Comparison of ENCODE assay signal across 8 cellular contexts in genomic region chr3:33980252-33980651, GRCh38.
DNase-seq lines count a peak whose midpoint lies in the region; ATAC-seq and TF ChIP-seq lines count a peak whose summit lies in the region.

No MANE protein-coding gene starts in this region.

- peak; percentile 30 for DNase-seq in Calu3
- peak; percentile 58 for DNase-seq in HT-29 (ENCODE audit: low spot score)
- DNase-seq in adipocyte (ENCODE audit: low read depth) = peak; percentile 74
- no peak for DNase-seq in left lung
- no peak for DNase-seq in BE2C
- no peak for DNase-seq in retina
- DNase-seq in testis = no peak

- H3K27me3 ChIP-seq in adipocyte (replicated peaks; ENCODE audit: control insufficient read depth, insufficient read depth, low read length) (no peaks in the 10 kb centered on the region), left lung (no peaks in the 10 kb centered on the region), BE2C (no peaks in the 10 kb centered on the region), testis (no peaks in the 10 kb centered on the region)

- BruUV-seq in Calu3 (replicated peaks; lab: Mats Ljungman, UMichigan) = no TSS peak

- TF ChIP-seq CTCF in Calu3 (IDR thresholded peaks at IDR 0.05; ENCODE audit: unreplicated experiment) (peak; percentile 19), left lung (IDR thresholded peaks at IDR 0.05) (peak; percentile 15 to 32), BE2C (IDR thresholded peaks at IDR 0.05; ENCODE audit: low read depth, low read length) (no peak), testis (IDR thresholded peaks at IDR 0.05) (no peak)

- TF ChIP-seq POLR2A in testis (IDR thresholded peaks at IDR 0.05) = no peak

- 43 to 53% methylated on average over 3 of the region's 3 CpGs for WGBS in testis, 2 donors

- H3K27ac Mint-ChIP-seq in Calu3 (ENCODE audit: unreplicated experiment) = no peak overlapping the region

- CTCF ChIA-PET in Calu3 (lab: Charles Lee) = interaction anchor here (0.7 to 1.7 kb wide), 7 partner anchors 32 to 706 kb away, joined by 3 to 18 read pairs (median 4); no protein-coding TSS in a partner anchor

- H3K9ac ChIP-seq in adipocyte (ENCODE audit: low read length) = no peak overlapping the region

- no peak overlapping the region for H3K4me3 Mint-ChIP-seq in Calu3 (ENCODE audit: low read depth, unreplicated experiment)

- no peaks in the 10 kb centered on the region for H3K36me3 Mint-ChIP-seq in Calu3 (ENCODE audit: insufficient read depth, unreplicated experiment)

- H3K9me3 Mint-ChIP-seq in Calu3 (ENCODE audit: low read depth, unreplicated experiment) = no peaks in the 10 kb centered on the region

- H3K27ac ChIP-seq in left lung (no peak overlapping the region), testis (no peak overlapping the region)

- no peaks in the 10 kb centered on the region for H3K9me3 ChIP-seq in adipocyte (ENCODE audit: control insufficient read depth, low read length)
- no peaks in the 10 kb centered on the region for H3K9me3 ChIP-seq in left lung
- H3K9me3 ChIP-seq in BE2C = no peaks in the 10 kb centered on the region
- no peaks in the 10 kb centered on the region for H3K9me3 ChIP-seq in testis

- intact Hi-C loops in Calu3 (cut with micrococcal nuclease; ENCODE audit: unreplicated experiment) = loop anchor here (1.0 to 10.0 kb wide), 4 partner anchors 127 to 704 kb away; no protein-coding TSS in a partner anchor
- intact Hi-C loops in left lung (cut with DNase I) = no loop called here
- intact Hi-C loops in testis (cut with DNase I; ENCODE audit: low total_unique reads) = no loop called here

- peak; percentile 93 for ATAC-seq in left lung
- no peak for ATAC-seq in GM21526 (IDR thresholded peaks at IDR 0.05; ENCODE audit: low FRiP score, unreplicated experiment)

- no peaks in the 10 kb centered on the region for H3K4me1 Mint-ChIP-seq in Calu3 (ENCODE audit: low read depth, unreplicated experiment)

- peaks cover 6% of the 10 kb centered on the region for H3K27me3 Mint-ChIP-seq in Calu3 (ENCODE audit: unreplicated experiment)

- H3K4me3 ChIP-seq in adipocyte (ENCODE audit: low read length) (no peak overlapping the region), left lung (no peak overlapping the region), BE2C (ENCODE audit: low read depth, low read length) (no peak overlapping the region), testis (no peak overlapping the region)

- H3K36me3 ChIP-seq in adipocyte (ENCODE audit: control insufficient read depth, insufficient read depth, low read length, severe bottlenecking) (no peaks in the 10 kb centered on the region), left lung (no peaks in the 10 kb centered on the region), BE2C (no peaks in the 10 kb centered on the region), testis (ENCODE audit: low read depth, missing control alignments) (no peaks in the 10 kb centered on the region)

- H3K4me1 ChIP-seq in adipocyte (ENCODE audit: control insufficient read depth, insufficient read depth, low read length) (no peaks in the 10 kb centered on the region), left lung (no peaks in the 10 kb centered on the region), BE2C (no peaks in the 10 kb centered on the region), testis (no peaks in the 10 kb centered on the region)

Comparison
In these comparisons a context has a peak if more than half of its experiments do, and no peak if none do; other contexts are left out.
1. DNase-seq: peak in Calu3 (single experiment), HT-29 (single experiment) and adipocyte (single experiment); none in left lung (0 of 2), BE2C (single experiment), retina (single experiment) and testis (single experiment).
2. CTCF ChIP-seq: peak in Calu3 (single experiment) and left lung (2 of 2); none in BE2C (single experiment) and testis (0 of 3).